In genomic region chr6:30169658-30170614, GRCh38 we compare ENCODE assay signal across 8 cellular contexts. TPM values are rescaled to one million over a fixed set of nuclear protein-coding genes. Genes with fewer than 3 reads are reported as not detected.
A peak's percentile ranks its signal among the peaks of the same experiment; 100 is the strongest.
DNase-seq lines count a peak whose midpoint lies in the region; ATAC-seq and TF ChIP-seq lines count a peak whose summit lies in the region.

No MANE protein-coding gene starts in this region.

- DNase-seq in DMS153 (lab: John Stamatoyannopoulos, UW) = peak; percentile 21
- peak; percentile 32 for DNase-seq in HFF-Myc (ENCODE audit: extremely low read depth, low read depth)
- DNase-seq in OCI-M1 (lab: John Stamatoyannopoulos, UW) = peak; percentile 86
- DNase-seq in dedifferentiated amniotic fluid mesenchymal stem cell (ENCODE audit: extremely low spot score) = peak; percentile 45
- no peak for DNase-seq in lower lobe of right lung

- TF ChIP-seq CTCF in HFF-Myc (IDR thresholded peaks at IDR 0.05; ENCODE audit: low read depth, low read length, missing control alignments) (peak; percentile 79), lower lobe of right lung (IDR thresholded peaks at IDR 0.05) (peak; percentile 76)

- H3K4me3 ChIP-seq in HFF-Myc (replicated peaks; ENCODE audit: low read depth, low read length) (no peak overlapping the region), lower lobe of right lung (no peak overlapping the region)

- peak; percentile 78 to 84 for ATAC-seq in lower lobe of right lung
- ATAC-seq in GM18517 (IDR thresholded peaks at IDR 0.05; ENCODE audit: unreplicated experiment) = no peak
- no peak for ATAC-seq in GM21737 (IDR thresholded peaks at IDR 0.05; ENCODE audit: unreplicated experiment)
- no peak for ATAC-seq in GM21528 (IDR thresholded peaks at IDR 0.05; ENCODE audit: low FRiP score, unreplicated experiment)

- H3K36me3 ChIP-seq in lower lobe of right lung = no peaks in the 10 kb centered on the region

- H3K4me1 ChIP-seq in lower lobe of right lung = peaks cover 8% of the 10 kb centered on the region

- H3K27me3 ChIP-seq in lower lobe of right lung (ENCODE audit: low read depth) = peaks cover 25% of the 10 kb centered on the region

- intact Hi-C loops in lower lobe of right lung (cut with DNase I) = no loop called here

- no peak overlapping the region for H3K27ac ChIP-seq in lower lobe of right lung

- H3K9me3 ChIP-seq in lower lobe of right lung = no peaks in the 10 kb centered on the region

RNA-seq across cellular contexts. Expression of gene TRIM15, which starts 6.6 kb away (rescaled TPM):
- not detected for total RNA-seq in lower lobe of right lung

RNA-seq across cellular contexts. Expression of gene TRIM10, which starts 8.9 kb away (rescaled TPM):
- not detected for total RNA-seq in lower lobe of right lung

RNA-seq across cellular contexts. Expression of gene TRIM40, which starts 34.0 kb away (rescaled TPM):
- total RNA-seq in lower lobe of right lung = not detected

RNA-seq across cellular contexts. Expression of gene TRIM26, which starts 43.3 kb away (rescaled TPM):
- 46.0 TPM for total RNA-seq in lower lobe of right lung

RNA-seq across cellular contexts. Expression of gene TRIM31, which starts 57.0 kb away (rescaled TPM):
- total RNA-seq in lower lobe of right lung = 0.62 TPM

Comparison
In these comparisons a context has a peak if more than half of its experiments do, and no peak if none do; other contexts are left out.
1. ATAC-seq: peak in lower lobe of right lung (2 of 2); none in GM18517 (single experiment), GM21737 (single experiment) and GM21528 (single experiment).